Comparison of ENCODE assay signal across 12 cellular contexts in genomic region chr1:184558691-184559090, GRCh38.
"Had no signal": no experiment of that assay in that cellular context is flagged by ENCODE, and none has a peak within 500 bp of the region (broad histone marks: within the 10 kb centered on the region; RNA-seq: fewer than 3 reads in every experiment).

No MANE protein-coding gene starts in this region.

- H3K9me3 ChIP-seq: esophagus muscularis mucosa, SK-N-SH, thoracic aorta had no signal

- ATAC-seq: left ventricle myocardium superior had no signal

- H3K79me2 ChIP-seq: parathyroid adenoma had no signal

- H3K27me3 ChIP-seq: esophagus muscularis mucosa, spleen had no signal

- H2AFZ ChIP-seq: parathyroid adenoma had no signal

- H3K4me1 ChIP-seq: parathyroid adenoma had no signal

- H3K27ac ChIP-seq: esophagus muscularis mucosa, parathyroid adenoma, spleen, thoracic aorta had no signal

- H3K9ac ChIP-seq: parathyroid adenoma, SK-N-SH had no signal

- DNase-seq: activated CD4-positive, alpha-beta T cell treated with anti-CD3 and anti-CD28 coated beads, Interleukin-2, amount 50 U/mL, for 48 hours; activated gamma-delta T cell treated with Interleukin-2 at 50 U/mL for 16 hours; amniotic stem cell; caudate nucleus; kidney glomerular epithelial cell; left ventricle myocardium superior; SK-N-SH; spleen; stimulated activated naive B cell treated with anti-CD40 and anti-IgM and Interleukin-4, amounts not matched to agents 10 μg/mL and 1 μg/mL and 100 μg/mL, for 72 hours had no signal

- H3K4me2 ChIP-seq: SK-N-SH had no signal

- H3K36me3 ChIP-seq: esophagus muscularis mucosa, spleen, thoracic aorta had no signal

- H3K4me3 ChIP-seq: esophagus muscularis mucosa, spleen, thoracic aorta had no signal
